Comparison of ENCODE assay signal across 1 cellular context in the genomic region with DNA sequence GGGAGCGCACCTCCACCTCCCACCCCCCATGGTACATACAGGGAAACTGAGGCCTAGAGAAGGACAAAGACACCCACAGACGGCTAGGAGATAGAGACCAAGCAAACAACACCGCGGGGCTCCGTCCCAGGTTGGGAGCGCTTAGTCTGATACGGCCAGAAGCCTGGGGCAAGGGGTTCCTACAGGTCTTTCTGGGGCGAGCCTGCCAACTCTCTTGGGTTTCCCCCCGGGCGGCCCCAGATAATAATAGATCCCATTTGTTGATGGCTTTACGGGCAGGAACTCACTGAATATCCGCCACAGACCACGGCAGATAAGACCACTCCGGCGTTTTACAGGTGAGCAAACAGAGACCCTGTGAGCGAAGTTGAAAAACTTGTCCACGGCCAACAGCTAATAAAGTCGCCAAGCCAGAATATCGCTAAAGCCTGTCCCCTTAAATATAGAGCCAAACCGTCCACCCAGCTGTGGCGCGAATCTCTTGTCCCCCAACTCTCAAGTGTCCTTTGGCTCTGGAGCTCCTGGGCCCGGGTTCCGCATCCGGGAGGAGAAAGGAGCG.
TF ChIP-seq lines count a peak whose summit lies in the region.

No MANE protein-coding gene starts in this region.

TF ChIP-seq in endothelial cell of umbilical vein, 7 proteins besides CTCF, POLR2A, EP300 and RAD21 (continued from another document):
- TF ChIP-seq JUN (IDR thresholded peaks at IDR 0.05; ENCODE audit: borderline replicate concordance, insufficient read depth, insufficient read length, low read depth) = no peak
- no peak for TF ChIP-seq FOS (IDR thresholded peaks at IDR 0.05; ENCODE audit: borderline replicate concordance, insufficient read depth, low read length)
